14 cellular contexts compared by ENCODE assay signal in the genomic region with DNA sequence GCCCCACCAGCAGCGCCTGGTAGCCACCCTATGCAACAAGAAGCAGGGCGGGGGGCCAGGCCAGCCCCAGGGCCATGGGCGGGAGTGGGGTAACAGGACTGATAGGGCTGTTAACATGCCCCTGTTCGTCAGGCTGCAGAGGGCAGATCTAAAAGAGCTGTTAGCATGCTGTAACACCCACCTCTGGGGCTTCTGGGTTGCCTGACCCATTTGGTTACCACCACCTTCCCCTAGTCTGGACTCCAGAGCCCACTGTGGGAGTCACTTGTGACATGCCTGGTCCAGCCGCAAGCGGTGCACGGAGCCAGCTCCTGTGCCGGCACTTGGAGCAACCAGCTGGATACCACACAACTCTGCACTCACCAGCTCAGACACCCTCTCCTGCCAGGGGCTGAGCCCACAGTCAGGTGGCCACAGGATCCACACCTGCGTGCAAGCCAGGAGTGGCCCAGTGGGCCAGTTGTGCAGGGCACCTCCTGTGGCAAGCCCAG. TPM values are rescaled to one million over a fixed set of nuclear protein-coding genes. Genes with fewer than 3 reads are reported as not detected.
DNase-seq lines count a peak whose midpoint lies in the region; ATAC-seq, FAIRE-seq and TF ChIP-seq lines count a peak whose summit lies in the region.
"Had no signal": no experiment of that assay in that cellular context is flagged by ENCODE, and none has a peak within 500 bp of the region (broad histone marks: within the 10 kb centered on the region; RNA-seq: fewer than 3 reads in every experiment).

No MANE protein-coding gene starts in this region.

- intact Hi-C loops in activated naive CD4-positive, alpha-beta T cell treated with anti-CD3 and anti-CD28 coated beads for 36 hours (cut with micrococcal nuclease), result loop anchor here (10.0 kb wide), 1 partner anchor 1607 kb away; a partner anchor contains a TSS
- intact Hi-C loops in transverse colon (cut with DNase I; ENCODE audit: low total_unique reads), result loop anchor here (10.0 kb wide), 2 partner anchors 93 to 277 kb away; a partner anchor contains a TSS

- TF ChIP-seq CTCF in WTC11 (IDR thresholded peaks at IDR 0.05) (no peak), keratinocyte (optimal IDR thresholded peaks at IDR 0.05 in 1 of 3, IDR thresholded peaks at IDR 0.05 in 1 of 3, conservative IDR thresholded peaks at IDR 0.05 in 1 of 3; ENCODE audit: extremely low read depth in 1 of 3, insufficient read depth in 2 of 3, low read length in 3 of 3) (no peak), transverse colon (IDR thresholded peaks at IDR 0.05) (no peak), SK-N-SH (IDR thresholded peaks at IDR 0.05) (no peak)

- in situ Hi-C loops in transverse colon (cut with MboI; ENCODE audit: low pct_ligation_motif_present in 1 of 4, low pct_unique_long_range_greater_than_20kb in 1 of 4, low sequenced_read_pairs in 3 of 4), result no loop called here

- H3K4me3 ChIP-seq in keratinocyte (ENCODE audit: control insufficient read depth in 2 of 3, extremely low read depth in 1 of 3, insufficient read depth in 2 of 3, low read depth in 1 of 3, low read length in 3 of 3) (peak overlapping the region; percentile 82 to 97 (median 92)), transverse colon (no peak overlapping the region), SK-N-SH (ENCODE audit: low read depth in 2 of 2, low read length in 1 of 2) (no peak overlapping the region)
- H3K4me3 ChIP-seq: ascending aorta, heart left ventricle, lung had no signal

- TF ChIP-seq POLR2A in transverse colon (IDR thresholded peaks at IDR 0.05), result no peak

- FAIRE-seq in keratinocyte (lab: Jason Lieb, UNC), result no peak
- FAIRE-seq: G401.6 had no signal

- H2AFZ ChIP-seq in keratinocyte (ENCODE audit: control insufficient read depth, low read length), result peak overlapping the region; percentile 26
- H2AFZ ChIP-seq in SK-N-SH (ENCODE audit: low read depth), result no peak overlapping the region

- H3K9me2 ChIP-seq in SK-N-SH, result no peaks in the 10 kb centered on the region

- H3K36me3 ChIP-seq in keratinocyte (ENCODE audit: control insufficient read depth in 2 of 2, extremely low read depth in 1 of 2, insufficient read depth in 2 of 2, low read length in 2 of 2) (peaks cover 0 to 3% of the 10 kb centered on the region in 2 experiments), transverse colon (no peaks in the 10 kb centered on the region), SK-N-SH (replicated peaks in 1 of 2; ENCODE audit: control insufficient read depth in 1 of 2, insufficient read depth in 2 of 2, low read length in 1 of 2) (peaks cover 4 to 14% of the 10 kb centered on the region in 2 experiments)

- WGBS in transverse colon (ENCODE audit: low coverage in 1 of 2), 2 donors, result 96 to 100% methylated on average over 1 to 9 of the region's 9 CpGs
- 98% methylated on average over 9 of the region's 9 CpGs for WGBS in SK-N-SH (ENCODE audit: low lambda C conversion rate)

- POLR2A ChIA-PET in WTC11 (lab: Charles Lee) (interaction anchor here (0.5 kb wide), 1 partner anchor 94 kb away, joined by 3 read pairs; no protein-coding TSS in a partner anchor), SK-N-SH (lab: Yijun Ruan, JAX) (interaction anchor here (0.5 to 1.1 kb wide), 2 partner anchors 16 to 284 kb away, joined by 3 to 4 read pairs; no protein-coding TSS in a partner anchor)

- H3F3A ChIP-seq in SK-N-SH (replicated peaks; ENCODE audit: insufficient read depth), result peaks cover 27% of the 10 kb centered on the region

- CTCF ChIA-PET in activated naive CD4-positive, alpha-beta T cell treated with anti-CD3 and anti-CD28 coated beads for 36 hours (lab: Charles Lee), result interaction anchor here (0.5 to 1.4 kb wide), 5 partner anchors 10 to 503 kb away, joined by 3 to 5 read pairs (median 3); a partner anchor contains a TSS
- CTCF ChIA-PET in WTC11 (lab: Charles Lee) (interaction anchor here (0.7 to 2.6 kb wide), 6 partner anchors 11 to 458 kb away, joined by 3 to 21 read pairs (median 4); no protein-coding TSS in a partner anchor), SK-N-SH (lab: Yijun Ruan, JAX) (interaction anchor here (1.0 to 1.5 kb wide), 3 partner anchors 15 to 503 kb away, joined by 3 to 11 read pairs (median 7); a partner anchor contains a TSS)

- peak overlapping the region; percentile 65 for H3K27ac Mint-ChIP-seq in activated naive CD4-positive, alpha-beta T cell treated with anti-CD3 and anti-CD28 coated beads for 36 hours
- H3K27ac Mint-ChIP-seq in WTC11, result peak overlapping the region; percentile 96

- H3K36me3 Mint-ChIP-seq in activated naive CD4-positive, alpha-beta T cell treated with anti-CD3 and anti-CD28 coated beads for 36 hours (ENCODE audit: low read depth), result peaks cover 42% of the 10 kb centered on the region
- H3K36me3 Mint-ChIP-seq in WTC11, result peaks cover 26% of the 10 kb centered on the region

- peak overlapping the region; percentile 100 for H3K4me2 ChIP-seq in keratinocyte (ENCODE audit: control insufficient read depth, extremely low read depth, insufficient read depth, low read depth, low read length)
- no peak overlapping the region for H3K4me2 ChIP-seq in SK-N-SH

- DNase-seq in activated naive CD4-positive, alpha-beta T cell treated with anti-CD3 and anti-CD28 coated beads for 36 hours, result no peak
- DNase-seq in activated naive CD4-positive, alpha-beta T cell treated with anti-CD3 and anti-CD28 coated beads, Interleukin-2, amount 50 U/mL, for 16 hours, result no peak
- DNase-seq in WTC11 (ENCODE audit: low spot score) (no peak), keratinocyte (ENCODE audit: low read depth, low spot score) (no peak), transverse colon (no peak), DMS114 treated with DMSO at 0.1 percent for 48 hours (lab: John Stamatoyannopoulos, UW; ENCODE audit: unreplicated experiment) (no peak), cortex of kidney (lab: John Stamatoyannopoulos, UW) (no peak), SK-N-SH (no peak)
- DNase-seq: NCI-H2081 had no signal

- ATAC-seq in WTC11, result no peak
- ATAC-seq: heart left ventricle had no signal

- dilution Hi-C loops in keratinocyte (cut with MboI; ENCODE audit: extremely low pct_ligation_motif_present, low sequenced_read_pairs), result no loop called here

- H3K79me2 ChIP-seq in keratinocyte (ENCODE audit: control insufficient read depth, insufficient read depth, low read length) (peaks cover 60% of the 10 kb centered on the region), SK-N-SH (ENCODE audit: insufficient read depth) (peaks cover 43% of the 10 kb centered on the region)

- TF ChIP-seq EP300 in transverse colon (IDR thresholded peaks at IDR 0.05; ENCODE audit: low read depth), result no peak
- TF ChIP-seq EP300 in SK-N-SH (IDR thresholded peaks at IDR 0.05; ENCODE audit: borderline replicate concordance in 1 of 2, low read depth in 1 of 2, low read length in 1 of 2), result no peak

- peak overlapping the region; percentile 97 for H3K9ac ChIP-seq in keratinocyte (ENCODE audit: control insufficient read depth, extremely low read depth, insufficient read depth, low read length)
- H3K9ac ChIP-seq in SK-N-SH, result no peak overlapping the region

- H3K27me3 ChIP-seq in keratinocyte (ENCODE audit: control insufficient read depth, extremely low read depth, insufficient read depth, low read length) (no peaks in the 10 kb centered on the region), transverse colon (no peaks in the 10 kb centered on the region), SK-N-SH (ENCODE audit: insufficient read depth) (no peaks in the 10 kb centered on the region)
- H3K27me3 ChIP-seq: ascending aorta, heart left ventricle had no signal

- H3K9me3 ChIP-seq in keratinocyte (ENCODE audit: control insufficient read depth, low read depth, low read length) (no peaks in the 10 kb centered on the region), transverse colon (no peaks in the 10 kb centered on the region), SK-N-SH (peaks cover 9% of the 10 kb centered on the region; the same call in 1 of the 2 replicates)
- H3K9me3 ChIP-seq: ascending aorta, heart left ventricle had no signal

- TF ChIP-seq RAD21 in SK-N-SH (IDR thresholded peaks at IDR 0.05; ENCODE audit: low read length), result no peak

- peaks cover 8% of the 10 kb centered on the region for H3K9me3 Mint-ChIP-seq in activated naive CD4-positive, alpha-beta T cell treated with anti-CD3 and anti-CD28 coated beads for 36 hours
- H3K9me3 Mint-ChIP-seq in WTC11, result peaks cover 4% of the 10 kb centered on the region

- H3K4me1 Mint-ChIP-seq in activated naive CD4-positive, alpha-beta T cell treated with anti-CD3 and anti-CD28 coated beads for 36 hours (ENCODE audit: low read depth), result peaks cover 38% of the 10 kb centered on the region
- H3K4me1 Mint-ChIP-seq in WTC11, result peaks cover 49% of the 10 kb centered on the region

- peaks cover 2% of the 10 kb centered on the region for H3K9me1 ChIP-seq in keratinocyte (ENCODE audit: control insufficient read depth, extremely low read depth, insufficient read depth, low read length)

- H3K4me1 ChIP-seq in keratinocyte (ENCODE audit: control insufficient read depth, extremely low read depth, insufficient read depth, low read length), result peaks cover 24% of the 10 kb centered on the region
- H3K4me1 ChIP-seq in transverse colon, result peaks cover 7 to 25% (median 13%) of the 10 kb centered on the region in 4 donors
- peaks cover 0 to 10% of the 10 kb centered on the region in 2 experiments; a peak in 2 of 4 replicates for H3K4me1 ChIP-seq in SK-N-SH (ENCODE audit: control insufficient read depth in 1 of 2, insufficient read depth in 2 of 2, low read depth in 1 of 2, low read length in 1 of 2)

- peak overlapping the region; percentile 86 for H3K4me3 Mint-ChIP-seq in activated naive CD4-positive, alpha-beta T cell treated with anti-CD3 and anti-CD28 coated beads for 36 hours
- H3K4me3 Mint-ChIP-seq in WTC11, result peak overlapping the region; percentile 87

- H4K20me1 ChIP-seq in keratinocyte (ENCODE audit: control insufficient read depth, extremely low read depth, insufficient read depth, low read length), result no peaks in the 10 kb centered on the region
- no peaks in the 10 kb centered on the region for H4K20me1 ChIP-seq in SK-N-SH (ENCODE audit: insufficient read depth)

- H3K27ac ChIP-seq in keratinocyte (ENCODE audit: control insufficient read depth, insufficient read depth, low read length) (peak overlapping the region; percentile 99), transverse colon (peak overlapping the region; percentile 28 to 98 (median 68)), SK-N-SH (ENCODE audit: low read depth in 2 of 2, low read length in 1 of 2) (no peak overlapping the region)
- H3K27ac ChIP-seq: ascending aorta had no signal

- no peaks in the 10 kb centered on the region for H3K27me3 Mint-ChIP-seq in activated naive CD4-positive, alpha-beta T cell treated with anti-CD3 and anti-CD28 coated beads for 36 hours (ENCODE audit: low read depth)
- no peaks in the 10 kb centered on the region for H3K27me3 Mint-ChIP-seq in WTC11 (ENCODE audit: low read depth)
- H3K27me3 Mint-ChIP-seq: IgD-negative memory B cell had no signal

RNA-seq across cellular contexts. Expression of a gene that starts 2.1 kb away (rescaled TPM):
- total RNA-seq in activated naive CD4-positive, alpha-beta T cell treated with anti-CD3 and anti-CD28 coated beads for 36 hours, result 10 to 100 TPM; 32.9 to 34.5 TPM
- total RNA-seq in WTC11 (2021) (47.8 to 59.1 TPM (median 53.4 TPM) in 3 replicates), transverse colon (10 to 100 TPM in 3 of 4 donors, 1 to 10 TPM in 1; 6.7 to 64.5 (median 22.1) TPM)
- polyA plus RNA-seq in keratinocyte (43.7 to 81.2 TPM (median 44.5 TPM) in 3 replicates), SK-N-SH (2012; rRNA removed) (5.1 and 6.2 TPM in 2 replicates)
- 65.7 TPM for polyA plus RNA-seq in keratinocyte (2011; ENCODE audit: low read depth)
- polyA plus RNA-seq in keratinocyte (2011; cell fraction: cytosol; rRNA removed), result 38.5 and 81.6 TPM in 2 replicates
- 47.4 and 66.0 TPM in 2 replicates for polyA plus RNA-seq in keratinocyte (2011; cell fraction: nucleus; rRNA removed)
- 29.8 and 39.9 TPM in 2 replicates for polyA plus RNA-seq in keratinocyte (2012; ENCODE audit: low replicate concordance)
- 17.9 to 54.3 TPM (median 30.3 TPM) in 3 replicates for polyA minus RNA-seq in keratinocyte
- polyA minus RNA-seq in keratinocyte (2011; cell fraction: cytosol; rRNA and poly(A)+ RNA removed), result 27.4 TPM
- polyA minus RNA-seq in keratinocyte (2011; cell fraction: nucleus; rRNA and poly(A)+ RNA removed), result 29.4 and 67.4 TPM in 2 replicates
- polyA plus RNA-seq in SK-N-SH (2012; cell fraction: cytosol; rRNA removed), result 9.5 and 13.4 TPM in 2 replicates
- 8.5 and 8.8 TPM in 2 replicates for polyA plus RNA-seq in SK-N-SH (2012; cell fraction: nucleus; rRNA removed)

RNA-seq across cellular contexts. Expression of a gene that starts 2.3 kb away (rescaled TPM):
- total RNA-seq in activated naive CD4-positive, alpha-beta T cell treated with anti-CD3 and anti-CD28 coated beads for 36 hours, result 10 to 100 TPM; 21.1 to 21.3 TPM
- total RNA-seq in WTC11 (2021), result 27.2 to 34.0 TPM (median 30.5 TPM) in 3 replicates
- polyA plus RNA-seq in keratinocyte, result 11.8 to 22.9 TPM (median 16.6 TPM) in 3 replicates
- 2.2 TPM for polyA plus RNA-seq in keratinocyte (2011; ENCODE audit: low read depth)
- polyA plus RNA-seq in keratinocyte (2011; cell fraction: cytosol; rRNA removed), result 9.6 and 19.1 TPM in 2 replicates
- polyA plus RNA-seq in keratinocyte (2011; cell fraction: nucleus; rRNA removed), result 19.5 and 25.4 TPM in 2 replicates
- polyA plus RNA-seq in keratinocyte (2012; ENCODE audit: low replicate concordance), result 8.5 and 11.8 TPM in 2 replicates
- polyA minus RNA-seq in keratinocyte, result 12.5 to 38.5 TPM (median 21.1 TPM) in 3 replicates
- polyA minus RNA-seq in keratinocyte (2011; cell fraction: cytosol; rRNA and poly(A)+ RNA removed), result 13.6 TPM
- 20.5 and 32.6 TPM in 2 replicates for polyA minus RNA-seq in keratinocyte (2011; cell fraction: nucleus; rRNA and poly(A)+ RNA removed)
- total RNA-seq in transverse colon, result 10 to 100 TPM in 3 of 4 donors, 1 to 10 TPM in 1; 6.2 to 24.7 (median 19.2) TPM
- 4.9 and 7.5 TPM in 2 replicates for polyA plus RNA-seq in SK-N-SH (2012; rRNA removed)
- 7.3 and 7.5 TPM in 2 replicates for polyA plus RNA-seq in SK-N-SH (2012; cell fraction: cytosol; rRNA removed)
- 7.0 and 14.3 TPM in 2 replicates for polyA plus RNA-seq in SK-N-SH (2012; cell fraction: nucleus; rRNA removed)

Comparison
In these comparisons a context has a peak if more than half of its experiments do, and no peak if none do; other contexts are left out.
1. H3K27ac ChIP-seq: peak in keratinocyte (single experiment) and transverse colon (4 of 4); none in SK-N-SH (0 of 2).
2. H3K4me3 ChIP-seq: peak in keratinocyte (3 of 3); none in transverse colon (0 of 4) and SK-N-SH (0 of 2).